Comparison of ENCODE assay signal across 1 cellular context in the genomic region with DNA sequence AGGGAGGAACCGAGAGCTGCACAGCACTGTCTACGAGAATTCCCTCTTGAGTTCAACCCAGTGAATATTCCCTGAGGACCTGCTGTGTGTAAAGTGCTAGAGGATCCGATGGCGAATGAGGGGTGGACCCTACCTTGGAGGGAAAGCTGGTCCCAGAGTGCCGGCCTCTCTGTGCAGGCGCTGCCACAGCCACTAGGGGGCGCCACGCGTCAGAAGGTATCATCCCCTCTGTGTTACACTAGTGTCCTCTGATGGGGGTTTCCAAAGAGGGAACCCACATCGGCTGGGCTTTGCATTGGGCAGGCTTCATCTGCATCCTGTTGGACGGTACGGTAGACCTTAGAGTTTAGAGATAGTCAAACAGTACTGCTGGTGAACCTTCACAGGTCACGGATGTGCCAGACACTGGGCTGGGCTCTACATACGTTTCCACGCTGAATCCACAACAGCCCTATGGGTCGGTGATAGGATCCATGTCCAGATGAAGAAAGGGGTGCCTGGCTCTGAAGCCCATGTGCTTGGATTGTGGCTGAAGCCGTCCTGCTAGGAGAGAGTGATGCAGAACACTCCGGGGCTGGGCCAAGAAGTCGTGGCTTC.
TF ChIP-seq lines count a peak whose summit lies in the region.

No MANE protein-coding gene starts in this region.

TF ChIP-seq in HepG2, 621 proteins besides CTCF, POLR2A, EP300 and RAD21 (continued from another document):
- TF ChIP-seq KDM2A (CRISPR knock-in tag; IDR thresholded peaks at IDR 0.05; ENCODE audit: borderline replicate concordance, low read depth) (peak; percentile 56; the same call in 1 of the 2 replicates), CHD2 (IDR thresholded peaks at IDR 0.05; ENCODE audit: low read depth, low read length) (no peak), ZNF577 (CRISPR knock-in tag; IDR thresholded peaks at IDR 0.05; ENCODE audit: borderline replicate concordance, low read depth) (no peak), ZFP36L1 (CRISPR knock-in tag; IDR thresholded peaks at IDR 0.05) (no peak), ZNF367 (CRISPR knock-in tag; IDR thresholded peaks at IDR 0.05; ENCODE audit: borderline replicate concordance) (no peak), EHMT2 (IDR thresholded peaks at IDR 0.05; ENCODE audit: borderline replicate concordance, low read depth, low read length) (no peak)
- TF ChIP-seq, protein P1, sequence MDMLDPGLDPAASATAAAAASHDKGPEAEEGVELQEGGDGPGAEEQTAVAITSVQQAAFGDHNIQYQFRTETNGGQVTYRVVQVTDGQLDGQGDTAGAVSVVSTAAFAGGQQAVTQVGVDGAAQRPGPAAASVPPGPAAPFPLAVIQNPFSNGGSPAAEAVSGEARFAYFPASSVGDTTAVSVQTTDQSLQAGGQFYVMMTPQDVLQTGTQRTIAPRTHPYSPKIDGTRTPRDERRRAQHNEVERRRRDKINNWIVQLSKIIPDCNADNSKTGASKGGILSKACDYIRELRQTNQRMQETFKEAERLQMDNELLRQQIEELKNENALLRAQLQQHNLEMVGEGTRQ (IDR thresholded peaks at IDR 0.05; ENCODE audit: low read depth, low read length), result no peak
- TF ChIP-seq, protein P1 (CRISPR knock-in tag; IDR thresholded peaks at IDR 0.05; ENCODE audit: borderline replicate concordance), result no peak
- TF ChIP-seq, protein P2, sequence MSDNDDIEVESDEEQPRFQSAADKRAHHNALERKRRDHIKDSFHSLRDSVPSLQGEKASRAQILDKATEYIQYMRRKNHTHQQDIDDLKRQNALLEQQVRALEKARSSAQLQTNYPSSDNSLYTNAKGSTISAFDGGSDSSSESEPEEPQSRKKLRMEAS (IDR thresholded peaks at IDR 0.05), result peak; percentile 29; the same call in 1 of the 2 replicates
- TF ChIP-seq, protein P3, sequence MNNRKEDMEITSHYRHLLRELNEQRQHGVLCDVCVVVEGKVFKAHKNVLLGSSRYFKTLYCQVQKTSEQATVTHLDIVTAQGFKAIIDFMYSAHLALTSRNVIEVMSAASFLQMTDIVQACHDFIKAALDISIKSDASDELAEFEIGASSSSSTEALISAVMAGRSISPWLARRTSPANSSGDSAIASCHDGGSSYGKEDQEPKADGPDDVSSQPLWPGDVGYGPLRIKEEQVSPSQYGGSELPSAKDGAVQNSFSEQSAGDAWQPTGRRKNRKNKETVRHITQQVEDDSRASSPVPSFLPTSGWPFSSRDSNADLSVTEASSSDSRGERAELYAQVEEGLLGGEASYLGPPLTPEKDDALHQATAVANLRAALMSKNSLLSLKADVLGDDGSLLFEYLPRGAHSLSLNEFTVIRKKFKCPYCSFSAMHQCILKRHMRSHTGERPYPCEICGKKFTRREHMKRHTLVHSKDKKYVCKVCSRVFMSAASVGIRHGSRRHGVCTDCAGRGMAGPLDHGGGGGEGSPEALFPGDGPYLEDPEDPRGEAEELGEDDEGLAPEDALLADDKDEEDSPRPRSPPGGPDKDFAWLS (CRISPR knock-in tag; IDR thresholded peaks at IDR 0.05; ENCODE audit: borderline replicate concordance), result no peak
- TF ChIP-seq, protein P4, sequence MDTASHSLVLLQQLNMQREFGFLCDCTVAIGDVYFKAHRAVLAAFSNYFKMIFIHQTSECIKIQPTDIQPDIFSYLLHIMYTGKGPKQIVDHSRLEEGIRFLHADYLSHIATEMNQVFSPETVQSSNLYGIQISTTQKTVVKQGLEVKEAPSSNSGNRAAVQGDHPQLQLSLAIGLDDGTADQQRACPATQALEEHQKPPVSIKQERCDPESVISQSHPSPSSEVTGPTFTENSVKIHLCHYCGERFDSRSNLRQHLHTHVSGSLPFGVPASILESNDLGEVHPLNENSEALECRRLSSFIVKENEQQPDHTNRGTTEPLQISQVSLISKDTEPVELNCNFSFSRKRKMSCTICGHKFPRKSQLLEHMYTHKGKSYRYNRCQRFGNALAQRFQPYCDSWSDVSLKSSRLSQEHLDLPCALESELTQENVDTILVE (CRISPR knock-in tag; IDR thresholded peaks at IDR 0.05), result no peak
- TF ChIP-seq, protein P5, sequence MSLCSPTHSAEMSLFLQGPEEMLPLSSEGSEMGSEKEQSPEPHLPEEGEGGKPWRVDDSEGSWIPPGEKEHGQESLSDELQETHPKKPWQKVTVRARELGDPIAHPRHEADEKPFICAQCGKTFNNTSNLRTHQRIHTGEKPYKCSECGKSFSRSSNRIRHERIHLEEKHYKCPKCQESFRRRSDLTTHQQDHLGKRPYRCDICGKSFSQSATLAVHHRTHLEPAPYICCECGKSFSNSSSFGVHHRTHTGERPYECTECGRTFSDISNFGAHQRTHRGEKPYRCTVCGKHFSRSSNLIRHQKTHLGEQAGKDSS (CRISPR knock-in tag; IDR thresholded peaks at IDR 0.05; ENCODE audit: borderline replicate concordance, low read depth), result 0 out of 2 replicates have a peak, but pooled peaks have one; percentile 31
- TF ChIP-seq, protein P6, sequence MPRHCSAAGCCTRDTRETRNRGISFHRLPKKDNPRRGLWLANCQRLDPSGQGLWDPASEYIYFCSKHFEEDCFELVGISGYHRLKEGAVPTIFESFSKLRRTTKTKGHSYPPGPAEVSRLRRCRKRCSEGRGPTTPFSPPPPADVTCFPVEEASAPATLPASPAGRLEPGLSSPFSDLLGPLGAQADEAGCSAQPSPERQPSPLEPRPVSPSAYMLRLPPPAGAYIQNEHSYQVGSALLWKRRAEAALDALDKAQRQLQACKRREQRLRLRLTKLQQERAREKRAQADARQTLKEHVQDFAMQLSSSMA (CRISPR knock-in tag; IDR thresholded peaks at IDR 0.05), result no peak
- TF ChIP-seq, protein P7, sequence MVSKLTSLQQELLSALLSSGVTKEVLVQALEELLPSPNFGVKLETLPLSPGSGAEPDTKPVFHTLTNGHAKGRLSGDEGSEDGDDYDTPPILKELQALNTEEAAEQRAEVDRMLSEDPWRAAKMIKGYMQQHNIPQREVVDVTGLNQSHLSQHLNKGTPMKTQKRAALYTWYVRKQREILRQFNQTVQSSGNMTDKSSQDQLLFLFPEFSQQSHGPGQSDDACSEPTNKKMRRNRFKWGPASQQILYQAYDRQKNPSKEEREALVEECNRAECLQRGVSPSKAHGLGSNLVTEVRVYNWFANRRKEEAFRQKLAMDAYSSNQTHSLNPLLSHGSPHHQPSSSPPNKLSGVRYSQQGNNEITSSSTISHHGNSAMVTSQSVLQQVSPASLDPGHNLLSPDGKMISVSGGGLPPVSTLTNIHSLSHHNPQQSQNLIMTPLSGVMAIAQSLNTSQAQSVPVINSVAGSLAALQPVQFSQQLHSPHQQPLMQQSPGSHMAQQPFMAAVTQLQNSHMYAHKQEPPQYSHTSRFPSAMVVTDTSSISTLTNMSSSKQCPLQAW (CRISPR knock-in tag; IDR thresholded peaks at IDR 0.05), result 0 out of 2 replicates have a peak, but pooled peaks have one; percentile 21
- TF ChIP-seq, protein P8, sequence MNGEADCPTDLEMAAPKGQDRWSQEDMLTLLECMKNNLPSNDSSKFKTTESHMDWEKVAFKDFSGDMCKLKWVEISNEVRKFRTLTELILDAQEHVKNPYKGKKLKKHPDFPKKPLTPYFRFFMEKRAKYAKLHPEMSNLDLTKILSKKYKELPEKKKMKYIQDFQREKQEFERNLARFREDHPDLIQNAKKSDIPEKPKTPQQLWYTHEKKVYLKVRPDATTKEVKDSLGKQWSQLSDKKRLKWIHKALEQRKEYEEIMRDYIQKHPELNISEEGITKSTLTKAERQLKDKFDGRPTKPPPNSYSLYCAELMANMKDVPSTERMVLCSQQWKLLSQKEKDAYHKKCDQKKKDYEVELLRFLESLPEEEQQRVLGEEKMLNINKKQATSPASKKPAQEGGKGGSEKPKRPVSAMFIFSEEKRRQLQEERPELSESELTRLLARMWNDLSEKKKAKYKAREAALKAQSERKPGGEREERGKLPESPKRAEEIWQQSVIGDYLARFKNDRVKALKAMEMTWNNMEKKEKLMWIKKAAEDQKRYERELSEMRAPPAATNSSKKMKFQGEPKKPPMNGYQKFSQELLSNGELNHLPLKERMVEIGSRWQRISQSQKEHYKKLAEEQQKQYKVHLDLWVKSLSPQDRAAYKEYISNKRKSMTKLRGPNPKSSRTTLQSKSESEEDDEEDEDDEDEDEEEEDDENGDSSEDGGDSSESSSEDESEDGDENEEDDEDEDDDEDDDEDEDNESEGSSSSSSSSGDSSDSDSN (CRISPR knock-in tag; IDR thresholded peaks at IDR 0.05), result 0 out of 2 replicates have a peak, but pooled peaks have one; percentile 12
